2 cellular contexts compared by ENCODE assay signal in the genomic region with DNA sequence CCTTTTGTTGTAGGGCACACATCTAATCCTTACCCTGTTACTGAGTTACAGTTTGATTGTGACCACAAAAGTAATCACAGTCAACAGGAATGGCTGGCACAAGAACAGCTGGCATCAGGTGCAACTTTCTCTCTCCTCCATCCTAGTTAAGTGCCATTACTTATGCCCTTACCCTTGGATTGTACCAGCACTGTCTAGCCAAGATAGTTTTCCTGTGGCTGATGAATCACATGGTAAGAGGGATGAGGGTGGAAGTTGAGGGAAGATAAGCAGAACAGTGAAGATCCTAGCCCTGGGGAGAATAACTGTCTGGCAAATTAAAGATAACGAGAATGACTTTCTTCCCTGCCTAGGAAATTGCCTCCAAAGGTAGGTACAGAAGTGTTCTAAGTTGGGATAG.
TF ChIP-seq lines count a peak whose summit lies in the region.

No MANE protein-coding gene starts in this region.

TF ChIP-seq in IMR-90, 13 proteins besides CTCF, POLR2A, EP300 and RAD21:
- no peak for TF ChIP-seq MAFK (IDR thresholded peaks at IDR 0.05; ENCODE audit: low read depth, low read length)
- TF ChIP-seq, protein P1, sequence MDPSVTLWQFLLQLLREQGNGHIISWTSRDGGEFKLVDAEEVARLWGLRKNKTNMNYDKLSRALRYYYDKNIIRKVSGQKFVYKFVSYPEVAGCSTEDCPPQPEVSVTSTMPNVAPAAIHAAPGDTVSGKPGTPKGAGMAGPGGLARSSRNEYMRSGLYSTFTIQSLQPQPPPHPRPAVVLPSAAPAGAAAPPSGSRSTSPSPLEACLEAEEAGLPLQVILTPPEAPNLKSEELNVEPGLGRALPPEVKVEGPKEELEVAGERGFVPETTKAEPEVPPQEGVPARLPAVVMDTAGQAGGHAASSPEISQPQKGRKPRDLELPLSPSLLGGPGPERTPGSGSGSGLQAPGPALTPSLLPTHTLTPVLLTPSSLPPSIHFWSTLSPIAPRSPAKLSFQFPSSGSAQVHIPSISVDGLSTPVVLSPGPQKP (IDR thresholded peaks at IDR 0.05; ENCODE audit: borderline replicate concordance, low read depth, low read length) = no peak
- no peak for TF ChIP-seq RCOR1 (IDR thresholded peaks at IDR 0.05; ENCODE audit: insufficient replicate concordance, low read length)
- TF ChIP-seq RFX5 (IDR thresholded peaks at IDR 0.05; ENCODE audit: low read depth, low read length) = no peak
- no peak for TF ChIP-seq MXI1 (IDR thresholded peaks at IDR 0.05; ENCODE audit: borderline replicate concordance, low read depth, low read length)
- no peak for TF ChIP-seq CEBPB (IDR thresholded peaks at IDR 0.05; ENCODE audit: low read depth, low read length)
- TF ChIP-seq FOS (IDR thresholded peaks at IDR 0.05; ENCODE audit: low read depth, low read length) = no peak
- TF ChIP-seq, protein P2, sequence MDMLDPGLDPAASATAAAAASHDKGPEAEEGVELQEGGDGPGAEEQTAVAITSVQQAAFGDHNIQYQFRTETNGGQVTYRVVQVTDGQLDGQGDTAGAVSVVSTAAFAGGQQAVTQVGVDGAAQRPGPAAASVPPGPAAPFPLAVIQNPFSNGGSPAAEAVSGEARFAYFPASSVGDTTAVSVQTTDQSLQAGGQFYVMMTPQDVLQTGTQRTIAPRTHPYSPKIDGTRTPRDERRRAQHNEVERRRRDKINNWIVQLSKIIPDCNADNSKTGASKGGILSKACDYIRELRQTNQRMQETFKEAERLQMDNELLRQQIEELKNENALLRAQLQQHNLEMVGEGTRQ (IDR thresholded peaks at IDR 0.05; ENCODE audit: low read depth, low read length) = no peak
- no peak for TF ChIP-seq MAZ (IDR thresholded peaks at IDR 0.05; ENCODE audit: borderline replicate concordance, low read depth, low read length)
- no peak for TF ChIP-seq SMC3 (IDR thresholded peaks at IDR 0.05; ENCODE audit: low read depth, low read length)
- TF ChIP-seq CHD1 (IDR thresholded peaks at IDR 0.05; ENCODE audit: low read depth, low read length) = no peak
- no peak for TF ChIP-seq BHLHE40 (IDR thresholded peaks at IDR 0.05; ENCODE audit: low read depth, low read length)
- TF ChIP-seq NFE2L2 (IDR thresholded peaks at IDR 0.05; ENCODE audit: low read depth, low read length) = no peak

TF ChIP-seq in K562, 482 proteins besides CTCF, POLR2A, EP300 and RAD21 (continues in another document):
- no peak for TF ChIP-seq NFIX (CRISPR knock-in tag; IDR thresholded peaks at IDR 0.05; ENCODE audit: low read depth)
- TF ChIP-seq ZNF3 (CRISPR knock-in tag; IDR thresholded peaks at IDR 0.05) = no peak
- no peak for TF ChIP-seq ZNF79 (CRISPR knock-in tag; IDR thresholded peaks at IDR 0.05; ENCODE audit: low read depth)
- TF ChIP-seq SMARCC2 (IDR thresholded peaks at IDR 0.05; ENCODE audit: low read depth) = peak; percentile 87
- peak; percentile 22; the same call in 1 of the 2 replicates for TF ChIP-seq ELF4 (CRISPR knock-in tag; IDR thresholded peaks at IDR 0.05)
- TF ChIP-seq, protein P3, sequence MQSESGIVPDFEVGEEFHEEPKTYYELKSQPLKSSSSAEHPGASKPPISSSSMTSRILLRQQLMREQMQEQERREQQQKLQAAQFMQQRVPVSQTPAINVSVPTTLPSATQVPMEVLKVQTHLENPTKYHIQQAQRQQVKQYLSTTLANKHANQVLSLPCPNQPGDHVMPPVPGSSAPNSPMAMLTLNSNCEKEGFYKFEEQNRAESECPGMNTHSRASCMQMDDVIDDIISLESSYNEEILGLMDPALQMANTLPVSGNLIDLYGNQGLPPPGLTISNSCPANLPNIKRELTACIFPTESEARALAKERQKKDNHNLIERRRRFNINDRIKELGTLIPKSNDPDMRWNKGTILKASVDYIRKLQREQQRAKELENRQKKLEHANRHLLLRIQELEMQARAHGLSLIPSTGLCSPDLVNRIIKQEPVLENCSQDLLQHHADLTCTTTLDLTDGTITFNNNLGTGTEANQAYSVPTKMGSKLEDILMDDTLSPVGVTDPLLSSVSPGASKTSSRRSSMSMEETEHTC (IDR thresholded peaks at IDR 0.05) = 0 out of 2 replicates have a peak, but pooled peaks have one; percentile 35
- peak; percentile 64; the same call in 1 of the 2 replicates for TF ChIP-seq STAT5A (IDR thresholded peaks at IDR 0.05; ENCODE audit: borderline replicate concordance, low read length)
- peak; percentile 82 for TF ChIP-seq MECOM (CRISPR knock-in tag; IDR thresholded peaks at IDR 0.05)
- no peak for TF ChIP-seq HNRNPH1 (optimal IDR thresholded peaks at IDR 0.05; ENCODE audit: low read depth, low read length)
- no peak for TF ChIP-seq ZFX (CRISPR knock-in tag; IDR thresholded peaks at IDR 0.05)
- TF ChIP-seq ZBTB17 (CRISPR knock-in tag; IDR thresholded peaks at IDR 0.05) = no peak
- TF ChIP-seq OTX1 (CRISPR knock-in tag; IDR thresholded peaks at IDR 0.05) = no peak
- no peak for TF ChIP-seq ZNF282 (CRISPR knock-in tag; IDR thresholded peaks at IDR 0.05)
- TF ChIP-seq, protein P4, sequence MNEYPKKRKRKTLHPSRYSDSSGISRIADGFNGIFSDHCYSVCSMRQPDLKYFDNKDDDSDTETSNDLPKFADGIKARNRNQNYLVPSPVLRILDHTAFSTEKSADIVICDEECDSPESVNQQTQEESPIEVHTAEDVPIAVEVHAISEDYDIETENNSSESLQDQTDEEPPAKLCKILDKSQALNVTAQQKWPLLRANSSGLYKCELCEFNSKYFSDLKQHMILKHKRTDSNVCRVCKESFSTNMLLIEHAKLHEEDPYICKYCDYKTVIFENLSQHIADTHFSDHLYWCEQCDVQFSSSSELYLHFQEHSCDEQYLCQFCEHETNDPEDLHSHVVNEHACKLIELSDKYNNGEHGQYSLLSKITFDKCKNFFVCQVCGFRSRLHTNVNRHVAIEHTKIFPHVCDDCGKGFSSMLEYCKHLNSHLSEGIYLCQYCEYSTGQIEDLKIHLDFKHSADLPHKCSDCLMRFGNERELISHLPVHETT (CRISPR knock-in tag; conservative IDR thresholded peaks at IDR 0.05 in 1 of 2, IDR thresholded peaks at IDR 0.05 in 1 of 2) = 0 out of 4 replicates have a peak, but pooled peaks of 1 of the 2 experiments have one; percentile 31
- TF ChIP-seq DPF2 (IDR thresholded peaks at IDR 0.05) = peak; percentile 93
- TF ChIP-seq ZBTB8A (IDR thresholded peaks at IDR 0.05; ENCODE audit: partially characterized antibody) = no peak
- TF ChIP-seq DACH1 (IDR thresholded peaks at IDR 0.05; ENCODE audit: partially characterized antibody) = peak; percentile 7
- peak; percentile 87 for TF ChIP-seq SOX6 (IDR thresholded peaks at IDR 0.05)
- peak; percentile 96 for TF ChIP-seq TCF3 (CRISPR knock-in tag; IDR thresholded peaks at IDR 0.05)
- TF ChIP-seq, protein P5, sequence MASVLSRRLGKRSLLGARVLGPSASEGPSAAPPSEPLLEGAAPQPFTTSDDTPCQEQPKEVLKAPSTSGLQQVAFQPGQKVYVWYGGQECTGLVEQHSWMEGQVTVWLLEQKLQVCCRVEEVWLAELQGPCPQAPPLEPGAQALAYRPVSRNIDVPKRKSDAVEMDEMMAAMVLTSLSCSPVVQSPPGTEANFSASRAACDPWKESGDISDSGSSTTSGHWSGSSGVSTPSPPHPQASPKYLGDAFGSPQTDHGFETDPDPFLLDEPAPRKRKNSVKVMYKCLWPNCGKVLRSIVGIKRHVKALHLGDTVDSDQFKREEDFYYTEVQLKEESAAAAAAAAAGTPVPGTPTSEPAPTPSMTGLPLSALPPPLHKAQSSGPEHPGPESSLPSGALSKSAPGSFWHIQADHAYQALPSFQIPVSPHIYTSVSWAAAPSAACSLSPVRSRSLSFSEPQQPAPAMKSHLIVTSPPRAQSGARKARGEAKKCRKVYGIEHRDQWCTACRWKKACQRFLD (CRISPR knock-in tag; IDR thresholded peaks at IDR 0.05) = peak; percentile 61
- TF ChIP-seq, protein P6, sequence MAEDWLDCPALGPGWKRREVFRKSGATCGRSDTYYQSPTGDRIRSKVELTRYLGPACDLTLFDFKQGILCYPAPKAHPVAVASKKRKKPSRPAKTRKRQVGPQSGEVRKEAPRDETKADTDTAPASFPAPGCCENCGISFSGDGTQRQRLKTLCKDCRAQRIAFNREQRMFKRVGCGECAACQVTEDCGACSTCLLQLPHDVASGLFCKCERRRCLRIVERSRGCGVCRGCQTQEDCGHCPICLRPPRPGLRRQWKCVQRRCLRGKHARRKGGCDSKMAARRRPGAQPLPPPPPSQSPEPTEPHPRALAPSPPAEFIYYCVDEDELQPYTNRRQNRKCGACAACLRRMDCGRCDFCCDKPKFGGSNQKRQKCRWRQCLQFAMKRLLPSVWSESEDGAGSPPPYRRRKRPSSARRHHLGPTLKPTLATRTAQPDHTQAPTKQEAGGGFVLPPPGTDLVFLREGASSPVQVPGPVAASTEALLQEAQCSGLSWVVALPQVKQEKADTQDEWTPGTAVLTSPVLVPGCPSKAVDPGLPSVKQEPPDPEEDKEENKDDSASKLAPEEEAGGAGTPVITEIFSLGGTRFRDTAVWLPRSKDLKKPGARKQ (CRISPR knock-in tag; IDR thresholded peaks at IDR 0.05) = no peak
- no peak for TF ChIP-seq NFRKB (IDR thresholded peaks at IDR 0.05; ENCODE audit: low read depth)
- peak; percentile 73 to 76 for TF ChIP-seq KDM1A (IDR thresholded peaks at IDR 0.05)
- TF ChIP-seq, protein P7, sequence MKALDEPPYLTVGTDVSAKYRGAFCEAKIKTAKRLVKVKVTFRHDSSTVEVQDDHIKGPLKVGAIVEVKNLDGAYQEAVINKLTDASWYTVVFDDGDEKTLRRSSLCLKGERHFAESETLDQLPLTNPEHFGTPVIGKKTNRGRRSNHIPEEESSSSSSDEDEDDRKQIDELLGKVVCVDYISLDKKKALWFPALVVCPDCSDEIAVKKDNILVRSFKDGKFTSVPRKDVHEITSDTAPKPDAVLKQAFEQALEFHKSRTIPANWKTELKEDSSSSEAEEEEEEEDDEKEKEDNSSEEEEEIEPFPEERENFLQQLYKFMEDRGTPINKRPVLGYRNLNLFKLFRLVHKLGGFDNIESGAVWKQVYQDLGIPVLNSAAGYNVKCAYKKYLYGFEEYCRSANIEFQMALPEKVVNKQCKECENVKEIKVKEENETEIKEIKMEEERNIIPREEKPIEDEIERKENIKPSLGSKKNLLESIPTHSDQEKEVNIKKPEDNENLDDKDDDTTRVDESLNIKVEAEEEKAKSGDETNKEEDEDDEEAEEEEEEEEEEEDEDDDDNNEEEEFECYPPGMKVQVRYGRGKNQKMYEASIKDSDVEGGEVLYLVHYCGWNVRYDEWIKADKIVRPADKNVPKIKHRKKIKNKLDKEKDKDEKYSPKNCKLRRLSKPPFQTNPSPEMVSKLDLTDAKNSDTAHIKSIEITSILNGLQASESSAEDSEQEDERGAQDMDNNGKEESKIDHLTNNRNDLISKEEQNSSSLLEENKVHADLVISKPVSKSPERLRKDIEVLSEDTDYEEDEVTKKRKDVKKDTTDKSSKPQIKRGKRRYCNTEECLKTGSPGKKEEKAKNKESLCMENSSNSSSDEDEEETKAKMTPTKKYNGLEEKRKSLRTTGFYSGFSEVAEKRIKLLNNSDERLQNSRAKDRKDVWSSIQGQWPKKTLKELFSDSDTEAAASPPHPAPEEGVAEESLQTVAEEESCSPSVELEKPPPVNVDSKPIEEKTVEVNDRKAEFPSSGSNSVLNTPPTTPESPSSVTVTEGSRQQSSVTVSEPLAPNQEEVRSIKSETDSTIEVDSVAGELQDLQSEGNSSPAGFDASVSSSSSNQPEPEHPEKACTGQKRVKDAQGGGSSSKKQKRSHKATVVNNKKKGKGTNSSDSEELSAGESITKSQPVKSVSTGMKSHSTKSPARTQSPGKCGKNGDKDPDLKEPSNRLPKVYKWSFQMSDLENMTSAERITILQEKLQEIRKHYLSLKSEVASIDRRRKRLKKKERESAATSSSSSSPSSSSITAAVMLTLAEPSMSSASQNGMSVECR (CRISPR knock-in tag; IDR thresholded peaks at IDR 0.05) = no peak
- peak; percentile 93 for TF ChIP-seq SMAD4 (CRISPR knock-in tag; conservative IDR thresholded peaks at IDR 0.05)
- TF ChIP-seq FOXM1 (IDR thresholded peaks at IDR 0.05; ENCODE audit: low read depth) = peak; percentile 73
- TF ChIP-seq FOXM1 (CRISPR knock-in tag; IDR thresholded peaks at IDR 0.05; ENCODE audit: low read depth) = no peak
- no peak for TF ChIP-seq ZNF583 (CRISPR knock-in tag; IDR thresholded peaks at IDR 0.05)
- TF ChIP-seq ZNF133 (CRISPR knock-in tag; IDR thresholded peaks at IDR 0.05) = no peak
- peak; percentile 92 for TF ChIP-seq CBFA2T2 (conservative IDR thresholded peaks at IDR 0.05)
- TF ChIP-seq ZNF766 (CRISPR knock-in tag; conservative IDR thresholded peaks at IDR 0.05) = 0 out of 2 replicates have a peak, but pooled peaks have one; percentile 54
- TF ChIP-seq ZNF23 (CRISPR knock-in tag; IDR thresholded peaks at IDR 0.05) = no peak
- peak; percentile 59; the same call in 1 of the 2 replicates for TF ChIP-seq CC2D1A (IDR thresholded peaks at IDR 0.05)
- TF ChIP-seq MTA1 (IDR thresholded peaks at IDR 0.05; ENCODE audit: borderline replicate concordance) = peak; percentile 62; the same call in 1 of the 2 replicates
- 0 out of 4 replicates have a peak, but pooled peaks of 1 of the 2 experiments have one; percentile 37 for TF ChIP-seq MAZ (CRISPR knock-in tag; conservative IDR thresholded peaks at IDR 0.05 in 1 of 2, IDR thresholded peaks at IDR 0.05 in 1 of 2)
- TF ChIP-seq CREM (IDR thresholded peaks at IDR 0.05; ENCODE audit: low read depth) = 0 out of 2 replicates have a peak, but pooled peaks have one; percentile 20
- TF ChIP-seq XRCC5 (IDR thresholded peaks at IDR 0.05; ENCODE audit: low read depth, low read length) = no peak
- TF ChIP-seq HEY1 (CRISPR knock-in tag; IDR thresholded peaks at IDR 0.05; ENCODE audit: borderline replicate concordance) = no peak
